ENCODE assay signal across 8 cellular contexts in genomic region chr14:20455355-20456300, GRCh38. TPM values are rescaled to one million over a fixed set of nuclear protein-coding genes. Genes with fewer than 3 reads are reported as not detected.
A peak's percentile ranks its signal among the peaks of the same experiment; 100 is the strongest.
DNase-seq lines count a peak whose midpoint lies in the region; ATAC-seq and TF ChIP-seq lines count a peak whose summit lies in the region.

No MANE protein-coding gene starts in this region.

- H3K4me3 ChIP-seq in CD8-positive, alpha-beta memory T cell (ENCODE audit: low read length), result peak overlapping the region; percentile 78
- H3K4me3 ChIP-seq in lung, result peak overlapping the region; percentile 74
- H3K4me3 ChIP-seq in vagina, result peak overlapping the region; percentile 87 to 88

- POLR2A ChIA-PET in CD8-positive, alpha-beta memory T cell (lab: Charles Lee), result interaction anchor here (0.6 to 2.2 kb wide), 9 partner anchors 11 to 226 kb away, joined by 3 to 18 read pairs (median 3); partner anchors contain the start of genes PARP2, PNP and TEP1

- no peaks in the 10 kb centered on the region for H3K27me3 Mint-ChIP-seq in CD8-positive, alpha-beta memory T cell

- 1% methylated on average over 39 of the region's 39 CpGs for WGBS in lung, 2 donors

- peaks cover 34% of the 10 kb centered on the region for H3K4me1 ChIP-seq in CD8-positive, alpha-beta memory T cell (ENCODE audit: insufficient read depth, low read length)
- peaks cover 10 to 16% of the 10 kb centered on the region in 2 donors for H3K4me1 ChIP-seq in lung (ENCODE audit: control insufficient read depth in 2 of 2, insufficient read depth in 2 of 2, low read length in 2 of 2)
- peaks cover 51% of the 10 kb centered on the region for H3K4me1 ChIP-seq in vagina

- DNase-seq in CD8-positive, alpha-beta memory T cell, result peak in 1 of 5 donors; percentile 57
- DNase-seq in NOMO-1 (lab: John Stamatoyannopoulos, UW; ENCODE audit: unreplicated experiment in 2 of 2) (peak; percentile 88), lung (ENCODE audit: low spot score) (no peak), vagina (ENCODE audit: extremely low spot score in 2 of 2) (no peak), T-helper 9 cell (no peak)

- no peak overlapping the region for H3K4me3 Mint-ChIP-seq in CD8-positive, alpha-beta memory T cell

- CTCF ChIA-PET in CD8-positive, alpha-beta memory T cell (lab: Charles Lee), result interaction anchor here (0.8 to 2.5 kb wide), 9 partner anchors 8 to 154 kb away, joined by 3 to 13 read pairs (median 5); partner anchors contain the start of genes PARP2 and TEP1

- no peak for TF ChIP-seq CTCF in lung (IDR thresholded peaks at IDR 0.05; ENCODE audit: control extremely low read depth, extremely low read depth)
- TF ChIP-seq CTCF in vagina (IDR thresholded peaks at IDR 0.05), result no peak

- no peaks in the 10 kb centered on the region for H3K9me3 Mint-ChIP-seq in CD8-positive, alpha-beta memory T cell

- no peaks in the 10 kb centered on the region for H3K9me3 ChIP-seq in CD8-positive, alpha-beta memory T cell (ENCODE audit: low read length)
- H3K9me3 ChIP-seq in lung (ENCODE audit: control insufficient read depth in 2 of 2, insufficient read depth in 1 of 2, low read length in 1 of 2) (no peaks in the 10 kb centered on the region), vagina (no peaks in the 10 kb centered on the region)

- peaks cover 58% of the 10 kb centered on the region for H3K36me3 ChIP-seq in CD8-positive, alpha-beta memory T cell (ENCODE audit: insufficient read depth, low read length)
- H3K36me3 ChIP-seq in lung (ENCODE audit: control insufficient read depth in 2 of 2, insufficient read depth in 2 of 2, low read length in 2 of 2), result peaks cover 20 to 29% of the 10 kb centered on the region in 2 donors
- H3K36me3 ChIP-seq in vagina, result peaks cover 0 to 59% of the 10 kb centered on the region in 2 donors

- ATAC-seq in GM18867 (IDR thresholded peaks at IDR 0.05; ENCODE audit: unreplicated experiment), result peak; percentile 50
- peak; percentile 36 for ATAC-seq in HG03064 (IDR thresholded peaks at IDR 0.05; ENCODE audit: low read depth, unreplicated experiment)
- peak; percentile 67 for ATAC-seq in lung (ENCODE audit: insufficient read depth, low FRiP score)

- TF ChIP-seq POLR2A in vagina (IDR thresholded peaks at IDR 0.05), result no peak

- peaks cover 0 to 43% (median 19%) of the 10 kb centered on the region in 3 donors for H3K36me3 Mint-ChIP-seq in CD8-positive, alpha-beta memory T cell

- H3K27ac Mint-ChIP-seq in CD8-positive, alpha-beta memory T cell, result no peak overlapping the region

- intact Hi-C loops in vagina (cut with DNase I), result no loop called here

- no peaks in the 10 kb centered on the region for H3K27me3 ChIP-seq in CD8-positive, alpha-beta memory T cell (ENCODE audit: insufficient read depth, low read length, poor library complexity, severe bottlenecking)
- H3K27me3 ChIP-seq in lung (ENCODE audit: control insufficient read depth, insufficient read depth), result no peaks in the 10 kb centered on the region
- H3K27me3 ChIP-seq in vagina, result no peaks in the 10 kb centered on the region

- peaks cover 29 to 42% (median 35%) of the 10 kb centered on the region in 3 donors for H3K4me1 Mint-ChIP-seq in CD8-positive, alpha-beta memory T cell

- peak overlapping the region; percentile 87 for H3K27ac ChIP-seq in CD8-positive, alpha-beta memory T cell (ENCODE audit: low read depth, low read length)
- H3K27ac ChIP-seq in cingulate gyrus (ENCODE audit: low read depth, low read length) (peak overlapping the region; percentile 94), lung (ENCODE audit: low read depth in 1 of 2, low read length in 1 of 2) (peak overlapping the region; percentile 96), vagina (peak overlapping the region; percentile 96)

RNA-seq across cellular contexts. Expression of gene APEX1, which starts 0.6 kb away (rescaled TPM):
- 100 to 1,000 TPM; 242 to 248 TPM for total RNA-seq in CD8-positive, alpha-beta memory T cell
- polyA plus RNA-seq in CD8-positive, alpha-beta memory T cell, result 117 TPM
- total RNA-seq in lung (100 to 1,000 TPM in 1 of 2 donors, 10 to 100 TPM in 1; 66.2 to 144 TPM), vagina (95.5 TPM)
- 100 to 1,000 TPM in 1 of 2 donors, 10 to 100 TPM in 1; 95.8 to 159 TPM for polyA plus RNA-seq in lung

RNA-seq across cellular contexts. Expression of gene OSGEP, which starts 1.0 kb away (rescaled TPM):
- total RNA-seq in CD8-positive, alpha-beta memory T cell, result 10 to 100 TPM; 58.0 to 58.1 TPM
- polyA plus RNA-seq in CD8-positive, alpha-beta memory T cell, result 48.9 TPM
- total RNA-seq in lung (10 to 100 TPM; 35.5 to 44.8 TPM), vagina (60.9 TPM)
- polyA plus RNA-seq in lung, result 10 to 100 TPM; 43.5 to 54.1 TPM

RNA-seq across cellular contexts. Expression of gene PIP4P1, which starts 5.6 kb away (rescaled TPM):
- 10 to 100 TPM; 29.5 to 33.5 TPM for total RNA-seq in CD8-positive, alpha-beta memory T cell
- 36.4 TPM for polyA plus RNA-seq in CD8-positive, alpha-beta memory T cell
- total RNA-seq in lung (10 to 100 TPM; 22.2 to 35.6 TPM), vagina (24.1 TPM)
- polyA plus RNA-seq in lung, result 10 to 100 TPM; 27.4 to 46.7 TPM

RNA-seq across cellular contexts. Expression of gene PNP, which starts 13.6 kb away (rescaled TPM):
- total RNA-seq in CD8-positive, alpha-beta memory T cell, result 100 to 1,000 TPM; 181 to 188 TPM
- 84.0 TPM for polyA plus RNA-seq in CD8-positive, alpha-beta memory T cell
- total RNA-seq in lung, result 10 to 100 TPM; 15.5 to 41.4 TPM
- polyA plus RNA-seq in lung, result 100 to 1,000 TPM in 1 of 2 donors, 10 to 100 TPM in 1; 32.7 to 119 TPM
- total RNA-seq in vagina, result 64.6 TPM

RNA-seq across cellular contexts. Expression of gene KLHL33, which starts 19.7 kb away (rescaled TPM):
- total RNA-seq in CD8-positive, alpha-beta memory T cell, result under 1 TPM; 0.09 TPM
- 0.12 TPM for polyA plus RNA-seq in CD8-positive, alpha-beta memory T cell
- total RNA-seq in lung (under 1 TPM; 0.25 to 0.51 TPM), vagina (1.2 TPM)
- polyA plus RNA-seq in lung, result under 1 TPM; 0.03 to 0.08 TPM

Comparison
In these comparisons a context has a peak if more than half of its experiments do, and no peak if none do; other contexts are left out.
1. DNase-seq: peak in NOMO-1 (2 of 2); none in lung (single experiment), vagina (0 of 2) and T-helper 9 cell (single experiment).
2. Peak in every context shown above with its lines, with median percentiles within 50 percentile points of each other: H3K27ac ChIP-seq, H3K4me3 ChIP-seq and ATAC-seq.